ENCODE assay signal across 17 cellular contexts in the genomic region with DNA sequence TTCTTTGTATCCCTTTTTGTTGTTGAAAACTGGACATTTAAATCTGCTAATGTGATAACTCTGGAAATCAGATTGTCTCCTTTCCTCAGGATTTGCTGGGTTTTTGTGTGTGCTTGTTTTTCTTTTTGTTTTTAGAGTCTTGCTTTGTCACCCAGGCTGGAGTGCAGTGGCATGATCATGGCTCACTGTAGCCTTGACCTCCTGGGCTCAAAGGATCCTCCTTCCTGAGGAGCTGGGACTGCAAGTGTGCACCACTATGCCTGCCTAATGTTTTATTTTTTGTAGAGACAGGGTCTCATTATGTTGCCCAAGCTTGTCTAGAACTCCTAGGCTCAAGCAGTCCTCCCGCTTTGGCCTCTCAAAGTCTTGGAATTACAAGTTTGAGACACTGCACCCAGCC. TPM values are rescaled to one million over a fixed set of nuclear protein-coding genes. Genes with fewer than 3 reads are reported as not detected.
DNase-seq lines count a peak whose midpoint lies in the region; ATAC-seq, FAIRE-seq and TF ChIP-seq lines count a peak whose summit lies in the region.
"Had no signal": no experiment of that assay in that cellular context is flagged by ENCODE, and none has a peak within 500 bp of the region (broad histone marks: within the 10 kb centered on the region; RNA-seq: fewer than 3 reads in every experiment).

No MANE protein-coding gene starts in this region.

- TF ChIP-seq CTCF in HepG2 (CRISPR knock-in tag; IDR thresholded peaks at IDR 0.05) (no peak), right lobe of liver (IDR thresholded peaks at IDR 0.05) (no peak), WTC11 (IDR thresholded peaks at IDR 0.05) (no peak), GM10266 (IDR thresholded peaks at IDR 0.05; ENCODE audit: control insufficient read depth, insufficient read depth, low read depth, missing control alignments) (no peak)

- no peak for TF ChIP-seq POLR2A in HepG2 (IDR thresholded peaks at IDR 0.05; ENCODE audit: insufficient read depth in 1 of 2, low read depth in 2 of 2, low read length in 2 of 2)
- no peak for TF ChIP-seq POLR2A in right lobe of liver (IDR thresholded peaks at IDR 0.05)

- H3K27me3 ChIP-seq in HepG2 (ENCODE audit: control insufficient read depth in 1 of 2, insufficient read depth in 2 of 2, low read length in 2 of 2), result no peaks in the 10 kb centered on the region
- no peaks in the 10 kb centered on the region for H3K27me3 ChIP-seq in right lobe of liver
- no peaks in the 10 kb centered on the region for H3K27me3 ChIP-seq in naive thymus-derived CD4-positive, alpha-beta T cell (ENCODE audit: control insufficient read depth in 2 of 2, insufficient read depth in 2 of 2, low read length in 2 of 2)
- H3K27me3 ChIP-seq: SJSA1 had no signal

- peaks cover 5% of the 10 kb centered on the region; the same call in 1 of the 2 replicates for H4K20me1 ChIP-seq in HepG2 (ENCODE audit: insufficient read depth, low read length)

- in situ Hi-C loops in HepG2 (cut with HindIII; ENCODE audit: extremely low pct_ligation_motif_present, low pct_unique_long_range_greater_than_20kb), result no loop called here

- no peak for TF ChIP-seq EP300 in HepG2 (IDR thresholded peaks at IDR 0.05; ENCODE audit: low read depth in 2 of 2, low read length in 2 of 2)
- TF ChIP-seq EP300 in HepG2 (CRISPR knock-in tag; IDR thresholded peaks at IDR 0.05; ENCODE audit: borderline replicate concordance), result no peak

- H3K36me3 ChIP-seq in HepG2 (replicated peaks in 1 of 2; ENCODE audit: control insufficient read depth in 1 of 2, insufficient read depth in 2 of 2, low read length in 2 of 2) (no peaks in the 10 kb centered on the region), right lobe of liver (no peaks in the 10 kb centered on the region)
- H3K36me3 ChIP-seq in naive thymus-derived CD4-positive, alpha-beta T cell (ENCODE audit: control insufficient read depth in 2 of 3, insufficient read depth in 3 of 3, low read length in 3 of 3), result peaks cover 0 to 4% (median 0%) of the 10 kb centered on the region in 3 experiments
- H3K36me3 ChIP-seq: SJSA1 had no signal

- POLR2A ChIA-PET in HepG2 (lab: Yijun Ruan, JAX), result no interaction called here
- POLR2A ChIA-PET in WTC11 (lab: Charles Lee), result no interaction called here
- POLR2A ChIA-PET in naive thymus-derived CD4-positive, alpha-beta T cell (lab: Charles Lee), result interaction anchor here (2.8 kb wide), 1 partner anchor 52 kb away, joined by 12 read pairs; the partner anchor contains the start of gene NCK1

- intact Hi-C loops in HepG2 (cut with micrococcal nuclease; ENCODE audit: unreplicated experiment) (no loop called here), right lobe of liver (cut with DNase I) (no loop called here)
- intact Hi-C loops in naive thymus-derived CD4-positive, alpha-beta T cell (cut with micrococcal nuclease), result no loop called here

- peaks cover 82% of the 10 kb centered on the region for H3K4me1 Mint-ChIP-seq in WTC11
- peaks cover 51 to 100% (median 93%) of the 10 kb centered on the region in 7 donors for H3K4me1 Mint-ChIP-seq in naive thymus-derived CD4-positive, alpha-beta T cell

- H3K4me2 ChIP-seq in HepG2 (ENCODE audit: low read depth, low read length), result no peak overlapping the region

- H3K4me3 Mint-ChIP-seq in WTC11, result no peak overlapping the region
- H3K4me3 Mint-ChIP-seq in naive thymus-derived CD4-positive, alpha-beta T cell, result peak overlapping the region in 5 of 10 donors; percentile 5 to 54 (median 24)
- H3K4me3 Mint-ChIP-seq: CD14-positive monocyte had no signal

- H3K9me3 Mint-ChIP-seq in WTC11, result no peaks in the 10 kb centered on the region
- H3K9me3 Mint-ChIP-seq in naive thymus-derived CD4-positive, alpha-beta T cell, result peaks cover 0 to 27% (median 5%) of the 10 kb centered on the region in 11 donors

- FAIRE-seq in HepG2 (lab: Jason Lieb, UNC), result no peak
- FAIRE-seq: HTR-8/SVneo had no signal

- no peak overlapping the region for H3K9ac ChIP-seq in HepG2 (ENCODE audit: insufficient read depth, low read depth, low read length)

- TF ChIP-seq RAD21 in HepG2 (CRISPR knock-in tag; IDR thresholded peaks at IDR 0.05), result no peak

- WGBS in HepG2 (ENCODE audit: low lambda C conversion rate), result 100% methylated on average over 1 of the region's 1 CpG
- WGBS in right lobe of liver (ENCODE audit: insufficient coverage, low coverage, low lambda C conversion rate, missing lambda C conversion rate), result 100% methylated on average over 1 of the region's 1 CpG

- no peaks in the 10 kb centered on the region for H3K9me3 ChIP-seq in HepG2 (ENCODE audit: low read length)
- H3K9me3 ChIP-seq in right lobe of liver, result no peaks in the 10 kb centered on the region
- no peaks in the 10 kb centered on the region for H3K9me3 ChIP-seq in naive thymus-derived CD4-positive, alpha-beta T cell (ENCODE audit: control insufficient read depth in 2 of 3, low read length in 3 of 3)
- H3K9me3 ChIP-seq: Caco-2, SJSA1 had no signal

- ATAC-seq in HepG2 (peak; percentile 44; the same call in 1 of the 3 replicates), right lobe of liver (no peak), WTC11 (no peak)
- no peak for ATAC-seq in naive thymus-derived CD4-positive, alpha-beta T cell

- no TSS peak for BruUV-seq in HepG2 (replicated peaks; lab: Mats Ljungman, UMichigan)

- no peaks in the 10 kb centered on the region for H3K36me3 Mint-ChIP-seq in WTC11
- H3K36me3 Mint-ChIP-seq in naive thymus-derived CD4-positive, alpha-beta T cell, result peaks cover 6 to 55% (median 34%) of the 10 kb centered on the region in 5 donors

- DNase-seq in HepG2 (ENCODE audit: low spot score) (no peak), right lobe of liver (no peak), WTC11 (ENCODE audit: low spot score) (no peak), NCI-H1048 (lab: John Stamatoyannopoulos, UW) (no peak), amygdala (lab: John Stamatoyannopoulos, UW) (no peak), GM10266 (ENCODE audit: extremely low spot score) (no peak)
- no peak for DNase-seq in naive thymus-derived CD4-positive, alpha-beta T cell
- DNase-seq: Caco-2, DMS153, HCEC 1CT, NCI-H1092, NCI-H2081 treated with DMSO at 0.1 percent for 48 hours, NCI-H524 had no signal

- no peak overlapping the region for H2AFZ ChIP-seq in HepG2 (ENCODE audit: low read length)

- CTCF ChIA-PET in HepG2 (lab: Yijun Ruan, JAX; ENCODE audit: low intra/inter-chr PET ratio, low total read pairs), result no interaction called here
- CTCF ChIA-PET in WTC11 (lab: Charles Lee), result no interaction called here
- CTCF ChIA-PET in naive thymus-derived CD4-positive, alpha-beta T cell (lab: Charles Lee), result interaction anchor here (0.6 kb wide), 1 partner anchor 623 kb away, joined by 3 read pairs; no protein-coding TSS in a partner anchor

- H3K27ac ChIP-seq in HepG2 (ENCODE audit: extremely low read length, insufficient read depth, low read length) (peak overlapping the region; percentile 19), right lobe of liver (no peak overlapping the region)
- no peak overlapping the region for H3K27ac ChIP-seq in naive thymus-derived CD4-positive, alpha-beta T cell (ENCODE audit: low read depth, low read length)
- H3K27ac ChIP-seq: HL-60, SJSA1 had no signal

- H3K27me3 Mint-ChIP-seq in WTC11 (ENCODE audit: low read depth), result no peaks in the 10 kb centered on the region
- H3K27me3 Mint-ChIP-seq in naive thymus-derived CD4-positive, alpha-beta T cell, result no peaks in the 10 kb centered on the region

- H3K27ac Mint-ChIP-seq in WTC11, result peak overlapping the region; percentile 14
- peak overlapping the region in 5 of 9 donors; percentile 26 to 69 (median 49) for H3K27ac Mint-ChIP-seq in naive thymus-derived CD4-positive, alpha-beta T cell

- H3K4me3 ChIP-seq in HepG2 (replicated peaks in 1 of 3; ENCODE audit: insufficient read depth in 1 of 3, low read depth in 2 of 3, low read length in 3 of 3), result no peak overlapping the region
- H3K4me3 ChIP-seq in right lobe of liver, result no peak overlapping the region
- no peak overlapping the region for H3K4me3 ChIP-seq in naive thymus-derived CD4-positive, alpha-beta T cell (ENCODE audit: low read length)
- H3K4me3 ChIP-seq: SJSA1 had no signal

- H3K4me1 ChIP-seq in HepG2 (ENCODE audit: insufficient read depth, low read length) (peaks cover 14% of the 10 kb centered on the region), right lobe of liver (peaks cover 0 to 3% (median 0%) of the 10 kb centered on the region in 4 donors)
- peaks cover 36 to 67% of the 10 kb centered on the region in 2 donors for H3K4me1 ChIP-seq in naive thymus-derived CD4-positive, alpha-beta T cell (ENCODE audit: control insufficient read depth in 2 of 2, insufficient read depth in 2 of 2, low read length in 2 of 2)
- H3K4me1 ChIP-seq: Caco-2, SJSA1 had no signal

- H3K79me2 ChIP-seq in HepG2 (ENCODE audit: insufficient read depth, low read length), result peaks cover 83% of the 10 kb centered on the region

RNA-seq across cellular contexts. Expression of gene IL20RB, which starts 44.6 kb away (rescaled TPM):
- total RNA-seq in HepG2 (2016; rRNA removed; fragmentation: Illumina TruSeq; extraction: Trizol) (0.22 and 0.34 TPM in 2 replicates), right lobe of liver (1 to 10 TPM in 2 of 6 experiments, under 1 TPM in 4; 0.30 to 6.6 (median 0.52) TPM), WTC11 (2021) (2.3 to 3.1 TPM (median 2.4 TPM) in 3 replicates)
- 0.53 and 0.91 TPM in 2 replicates for total RNA-seq in HepG2 (2016; cell fraction: cytosol; rRNA removed; fragmentation: Illumina TruSeq; extraction: Trizol; ENCODE audit: low read depth)
- total RNA-seq in HepG2 (2016; cell fraction: insoluble cytoplasmic fraction; rRNA removed; fragmentation: Illumina TruSeq; extraction: Trizol), result 0.42 and 0.48 TPM in 2 replicates
- total RNA-seq in HepG2 (2016; cell fraction: membrane; rRNA removed; fragmentation: Illumina TruSeq; extraction: Trizol), result 0.37 and 0.45 TPM in 2 replicates
- 0.68 and 1.5 TPM in 2 replicates for total RNA-seq in HepG2 (2016; cell fraction: nucleus; rRNA removed; fragmentation: Illumina TruSeq; extraction: Trizol)
- polyA plus RNA-seq in HepG2 (2011; rRNA removed), result 0.32 and 0.37 TPM in 2 replicates
- polyA plus RNA-seq in HepG2 (2011; cell fraction: cytosol; rRNA removed), result 0.22 and 0.24 TPM in 2 replicates
- 0.63 and 0.69 TPM in 2 replicates for polyA plus RNA-seq in HepG2 (2011; cell fraction: nucleus; rRNA removed)
- 0.17 and 0.27 TPM in 2 replicates for polyA plus RNA-seq in HepG2 (2012)
- polyA plus RNA-seq in HepG2 (2016; cell fraction: cytosol; fragmentation: Illumina TruSeq; extraction: Trizol; ENCODE audit: low read depth), result 0.06 TPM in 1 of 2 replicates, not detected in the other
- polyA plus RNA-seq in HepG2 (2016; cell fraction: insoluble cytoplasmic fraction; fragmentation: Illumina TruSeq; extraction: Trizol; ENCODE audit: low read depth), result 0.34 and 0.61 TPM in 2 replicates
- polyA plus RNA-seq in HepG2 (2016; cell fraction: membrane; fragmentation: Illumina TruSeq; extraction: Trizol; ENCODE audit: low read depth), result 0.15 and 0.18 TPM in 2 replicates
- 1.2 and 1.8 TPM in 2 replicates for polyA plus RNA-seq in HepG2 (2016; cell fraction: nucleus; fragmentation: Illumina TruSeq; extraction: Trizol; ENCODE audit: insufficient read depth, low read depth)
- polyA minus RNA-seq in HepG2 (2011; rRNA and poly(A)+ RNA removed; ENCODE audit: low replicate concordance), result 2.0 and 67.6 TPM in 2 replicates
- polyA minus RNA-seq in HepG2 (2011; cell fraction: cytosol; rRNA and poly(A)+ RNA removed), result 0.40 and 0.62 TPM in 2 replicates
- 3.1 and 4.8 TPM in 2 replicates for polyA minus RNA-seq in HepG2 (2011; cell fraction: nucleus; rRNA and poly(A)+ RNA removed)
- total RNA-seq in naive thymus-derived CD4-positive, alpha-beta T cell, result 1 to 10 TPM; 1.7 to 3.5 (median 2.4) TPM
- polyA plus RNA-seq in naive thymus-derived CD4-positive, alpha-beta T cell, result under 1 TPM in 1 of 2 donors, not detected in 1; 0.33 TPM

RNA-seq across cellular contexts. Expression of gene NCK1, which starts 51.2 kb away (rescaled TPM):
- 30.4 and 51.0 TPM in 2 replicates for total RNA-seq in HepG2 (2016; rRNA removed; fragmentation: Illumina TruSeq; extraction: Trizol)
- total RNA-seq in HepG2 (2016; cell fraction: cytosol; rRNA removed; fragmentation: Illumina TruSeq; extraction: Trizol; ENCODE audit: low read depth), result 8.3 and 17.1 TPM in 2 replicates
- total RNA-seq in HepG2 (2016; cell fraction: insoluble cytoplasmic fraction; rRNA removed; fragmentation: Illumina TruSeq; extraction: Trizol), result 35.7 and 48.8 TPM in 2 replicates
- 21.3 and 25.2 TPM in 2 replicates for total RNA-seq in HepG2 (2016; cell fraction: membrane; rRNA removed; fragmentation: Illumina TruSeq; extraction: Trizol)
- total RNA-seq in HepG2 (2016; cell fraction: nucleus; rRNA removed; fragmentation: Illumina TruSeq; extraction: Trizol), result 27.2 and 29.5 TPM in 2 replicates
- polyA plus RNA-seq in HepG2 (2011; rRNA removed), result 11.0 and 14.7 TPM in 2 replicates
- polyA plus RNA-seq in HepG2 (2011; cell fraction: cytosol; rRNA removed), result 6.2 and 9.9 TPM in 2 replicates
- polyA plus RNA-seq in HepG2 (2011; cell fraction: nucleus; rRNA removed), result 6.5 and 6.9 TPM in 2 replicates
- 16.0 and 17.6 TPM in 2 replicates for polyA plus RNA-seq in HepG2 (2012)
- polyA plus RNA-seq in HepG2 (2016; cell fraction: cytosol; fragmentation: Illumina TruSeq; extraction: Trizol; ENCODE audit: low read depth), result 4.2 and 6.7 TPM in 2 replicates
- polyA plus RNA-seq in HepG2 (2016; cell fraction: insoluble cytoplasmic fraction; fragmentation: Illumina TruSeq; extraction: Trizol; ENCODE audit: low read depth), result 45.9 and 47.3 TPM in 2 replicates
- 9.9 and 12.4 TPM in 2 replicates for polyA plus RNA-seq in HepG2 (2016; cell fraction: membrane; fragmentation: Illumina TruSeq; extraction: Trizol; ENCODE audit: low read depth)
- polyA plus RNA-seq in HepG2 (2016; cell fraction: nucleus; fragmentation: Illumina TruSeq; extraction: Trizol; ENCODE audit: insufficient read depth, low read depth), result 17.3 and 21.6 TPM in 2 replicates
- polyA minus RNA-seq in HepG2 (2011; rRNA and poly(A)+ RNA removed; ENCODE audit: low replicate concordance), result 8.7 and 12.3 TPM in 2 replicates
- 13.4 and 16.2 TPM in 2 replicates for polyA minus RNA-seq in HepG2 (2011; cell fraction: cytosol; rRNA and poly(A)+ RNA removed)
- 51.5 and 57.7 TPM in 2 replicates for polyA minus RNA-seq in HepG2 (2011; cell fraction: nucleus; rRNA and poly(A)+ RNA removed)
- 10 to 100 TPM; 21.4 to 27.0 (median 23.7) TPM for total RNA-seq in right lobe of liver
- 24.4 to 31.6 TPM (median 28.9 TPM) in 3 replicates for total RNA-seq in WTC11 (2021)
- total RNA-seq in naive thymus-derived CD4-positive, alpha-beta T cell, result 10 to 100 TPM; 41.1 to 59.6 (median 47.3) TPM
- polyA plus RNA-seq in naive thymus-derived CD4-positive, alpha-beta T cell, result 10 to 100 TPM; 39.1 to 51.4 TPM
